In genomic region chr10:42753126-42753506, GRCh38 we compare ENCODE assay signal across 8 cellular contexts. TPM values are rescaled to one million over a fixed set of nuclear protein-coding genes. Genes with fewer than 3 reads are reported as not detected.
A peak's percentile ranks its signal among the peaks of the same experiment; 100 is the strongest.
DNase-seq lines count a peak whose midpoint lies in the region; ATAC-seq and TF ChIP-seq lines count a peak whose summit lies in the region.

No MANE protein-coding gene starts in this region.

- peak; percentile 69 for TF ChIP-seq CTCF in AG10803 (conservative IDR thresholded peaks at IDR 0.05; ENCODE audit: low read length)

- ATAC-seq in GM19467 (IDR thresholded peaks at IDR 0.05; ENCODE audit: unreplicated experiment) = peak; percentile 49
- no peak for ATAC-seq in GM21367 (IDR thresholded peaks at IDR 0.05; ENCODE audit: unreplicated experiment)

- DNase-seq in AG10803 (ENCODE audit: low read depth) (peak; percentile 61), NCI-H2196 treated with DMSO at 0.1 percent for 48 hours (lab: John Stamatoyannopoulos, UW; ENCODE audit: unreplicated experiment) (peak; percentile 28), activated T-cell treated with anti-CD3 and anti-CD28 coated beads for 1 hour (ENCODE audit: low read depth) (peak; percentile 63), erythroblast (lab: John Stamatoyannopoulos, UW) (peak; percentile 61 to 69), mucosa of gallbladder (ENCODE audit: low spot score) (peak; percentile 79)
- peak; percentile 57 to 61 for DNase-seq in stimulated activated CD8-positive, alpha-beta memory T cell treated with anti-CD3 and anti-CD28 coated beads, Interleukin-15, amount 100 ng/mL, for 48 hours (ENCODE audit: low read depth in 2 of 2)

- TF ChIP-seq POLR2A in erythroblast (IDR thresholded peaks at IDR 0.05; ENCODE audit: low read length) = no peak

- H3K4me3 ChIP-seq in AG10803 (ENCODE audit: low read length) = peak overlapping the region; percentile 46

RNA-seq across cellular contexts. Expression of gene BMS1, which starts 29.5 kb away (rescaled TPM):
- total RNA-seq in mucosa of gallbladder = 10.4 TPM

Comparison
In these comparisons a context has a peak if more than half of its experiments do, and no peak if none do; other contexts are left out.
1. DNase-seq: peak in every context shown above with its lines; median percentile 79 in mucosa of gallbladder; 65 in erythroblast; 63 in activated T-cell treated with anti-CD3 and anti-CD28 coated beads for 1 hour; 61 in AG10803; 59 in stimulated activated CD8-positive, alpha-beta memory T cell treated with anti-CD3 and anti-CD28 coated beads, Interleukin-15, amount 100 ng/mL, for 48 hours; 28 in NCI-H2196 treated with DMSO at 0.1 percent for 48 hours.